ENCODE assay signal across 10 cellular contexts in genomic region chr19:49009828-49010227, GRCh38. TPM values are rescaled to one million over a fixed set of nuclear protein-coding genes. Genes with fewer than 3 reads are reported as not detected.
"Had no signal": no experiment of that assay in that cellular context is flagged by ENCODE, and none has a peak within 500 bp of the region (broad histone marks: within the 10 kb centered on the region; RNA-seq: fewer than 3 reads in every experiment).

No MANE protein-coding gene starts in this region.

- H3K27me3 Mint-ChIP-seq: IgD-negative memory B cell had no signal

- H2AFZ ChIP-seq: GM23338 had no signal

- H3K9me3 Mint-ChIP-seq: GM23338, HFFc6, IgD-negative memory B cell had no signal

- H3K4me1 Mint-ChIP-seq: GM23338, IgD-negative memory B cell had no signal

- H3K4me3 Mint-ChIP-seq: GM23338, HFFc6, IgD-negative memory B cell had no signal

- H3K27ac ChIP-seq: HL-60 had no signal

- H3K36me3 Mint-ChIP-seq: IgD-negative memory B cell had no signal

- H3K27ac Mint-ChIP-seq: GM23338, HFFc6 had no signal

- ATAC-seq: GM23338, HCT116, HepG2 had no signal

- H3K4me1 ChIP-seq: HAP-1 had no signal

- DNase-seq: HFFc6, KG1 had no signal

- H3K9me3 ChIP-seq: HAP-1 had no signal

- H3K4me2 ChIP-seq: GM23338 had no signal

- H3K4me3 ChIP-seq: GM23338, HAP-1 had no signal

RNA-seq across cellular contexts. Expression of gene LHB, which starts 7.1 kb away (rescaled TPM):
- total RNA-seq: GM23338, H1, HepG2, HT1080 had no signal
- polyA plus RNA-seq: HepG2 had no signal

RNA-seq across cellular contexts. Expression of gene CGB3, which starts 14.3 kb away (rescaled TPM):
- total RNA-seq: GM23338, H1, HepG2, HFFc6, HT1080 had no signal
- polyA plus RNA-seq: GM23338, H1, HepG2, IgD-negative memory B cell had no signal

RNA-seq across cellular contexts. Expression of gene CGB2, which starts 21.9 kb away (rescaled TPM):
- total RNA-seq: GM23338, HepG2 had no signal
- polyA plus RNA-seq: HepG2, IgD-negative memory B cell had no signal
